12 cellular contexts compared by ENCODE assay signal in genomic region chr4:182826391-182826790, GRCh38.
A peak's percentile ranks its signal among the peaks of the same experiment; 100 is the strongest.
DNase-seq lines count a peak whose midpoint lies in the region; ATAC-seq and TF ChIP-seq lines count a peak whose summit lies in the region.
"Had no signal": no experiment of that assay in that cellular context is flagged by ENCODE, and none has a peak within 500 bp of the region (broad histone marks: within the 10 kb centered on the region; RNA-seq: fewer than 3 reads in every experiment).

No MANE protein-coding gene starts in this region.

- H3K4me1 Mint-ChIP-seq in stimulated activated memory B cell treated with anti-CD40 and anti-IgM and Interleukin-4, amounts not matched to agents 10 μg/mL and 1 μg/mL and 100 μg/mL, for 72 hours, result no peaks in the 10 kb centered on the region

- H3K27me3 ChIP-seq in WERI-Rb-1 (ENCODE audit: insufficient read depth, low read depth, severe bottlenecking), result no peaks in the 10 kb centered on the region
- no peaks in the 10 kb centered on the region for H3K27me3 ChIP-seq in vagina

- H3K27me3 Mint-ChIP-seq in stimulated activated memory B cell treated with anti-CD40 and anti-IgM and Interleukin-4, amounts not matched to agents 10 μg/mL and 1 μg/mL and 100 μg/mL, for 72 hours, result peaks cover 63% of the 10 kb centered on the region

- TF ChIP-seq CTCF in WERI-Rb-1 (IDR thresholded peaks at IDR 0.05; ENCODE audit: low read depth, low read length) (no peak), foreskin fibroblast (IDR thresholded peaks at IDR 0.05; ENCODE audit: low read depth, low read length) (no peak), vagina (IDR thresholded peaks at IDR 0.05) (no peak)

- H3K9me3 ChIP-seq in WERI-Rb-1 (ENCODE audit: severe bottlenecking), result no peaks in the 10 kb centered on the region
- no peaks in the 10 kb centered on the region for H3K9me3 ChIP-seq in vagina

- no peak for TF ChIP-seq POLR2A in vagina (IDR thresholded peaks at IDR 0.05)

- H3K36me3 ChIP-seq in WERI-Rb-1 (no peaks in the 10 kb centered on the region), vagina (no peaks in the 10 kb centered on the region)

- H3K4me3 ChIP-seq in WERI-Rb-1 (ENCODE audit: low read depth, low read length) (no peak overlapping the region), foreskin fibroblast (ENCODE audit: low read depth in 1 of 2, low read length in 2 of 2) (no peak overlapping the region), vagina (no peak overlapping the region)

- no peaks in the 10 kb centered on the region for H3K9me3 Mint-ChIP-seq in stimulated activated memory B cell treated with anti-CD40 and anti-IgM and Interleukin-4, amounts not matched to agents 10 μg/mL and 1 μg/mL and 100 μg/mL, for 72 hours

- intact Hi-C loops in vagina (cut with DNase I), result no loop called here

- H3K4me1 ChIP-seq in vagina, result no peaks in the 10 kb centered on the region

- H3K4me3 Mint-ChIP-seq in stimulated activated memory B cell treated with anti-CD40 and anti-IgM and Interleukin-4, amounts not matched to agents 10 μg/mL and 1 μg/mL and 100 μg/mL, for 72 hours, result no peak overlapping the region
- H3K4me3 Mint-ChIP-seq: CD4-positive, CD25-positive, alpha-beta regulatory T cell had no signal

- ATAC-seq in GM19324 (IDR thresholded peaks at IDR 0.05; ENCODE audit: low FRiP score, unreplicated experiment), result peak; percentile 36
- peak; percentile 75 for ATAC-seq in HG02885 (IDR thresholded peaks at IDR 0.05; ENCODE audit: poor library complexity, unreplicated experiment)
- ATAC-seq in stimulated activated memory B cell treated with anti-CD40 and anti-IgM and Interleukin-4, amounts not matched to agents 10 μg/mL and 1 μg/mL and 100 μg/mL, for 72 hours, result no peak
- ATAC-seq: left cardiac atrium had no signal

- DNase-seq in CD1c-positive myeloid dendritic cell (ENCODE audit: extremely low spot score) (peak; percentile 56), WERI-Rb-1 (peak; percentile 55), foreskin fibroblast (no peak), vagina (ENCODE audit: extremely low spot score in 2 of 2) (no peak), NCI-H510A treated with DMSO at 0.1 percent for 48 hours (lab: John Stamatoyannopoulos, UW) (no peak)
- DNase-seq: central memory CD4-positive, alpha-beta T cell; left cardiac atrium; NCI-H2227 treated with DMSO at 0.1 percent for 48 hours had no signal

- H3K27ac ChIP-seq in WERI-Rb-1 (no peak overlapping the region), vagina (no peak overlapping the region)

- H3K27ac Mint-ChIP-seq in stimulated activated memory B cell treated with anti-CD40 and anti-IgM and Interleukin-4, amounts not matched to agents 10 μg/mL and 1 μg/mL and 100 μg/mL, for 72 hours, result no peak overlapping the region
- H3K27ac Mint-ChIP-seq: CD4-positive, CD25-positive, alpha-beta regulatory T cell had no signal

- no peaks in the 10 kb centered on the region for H3K36me3 Mint-ChIP-seq in stimulated activated memory B cell treated with anti-CD40 and anti-IgM and Interleukin-4, amounts not matched to agents 10 μg/mL and 1 μg/mL and 100 μg/mL, for 72 hours
- H3K36me3 Mint-ChIP-seq: CD4-positive, CD25-positive, alpha-beta regulatory T cell had no signal

Comparison
In these comparisons a context has a peak if more than half of its experiments do, and no peak if none do; other contexts are left out.
1. DNase-seq: peak in CD1c-positive myeloid dendritic cell (single experiment) and WERI-Rb-1 (single experiment); none in foreskin fibroblast (0 of 2), vagina (0 of 2) and NCI-H510A treated with DMSO at 0.1 percent for 48 hours (single experiment).